Comparison of ENCODE assay signal across 8 cellular contexts in genomic region chr5:137344723-137345322, GRCh38.
DNase-seq lines count a peak whose midpoint lies in the region; ATAC-seq and TF ChIP-seq lines count a peak whose summit lies in the region.

No MANE protein-coding gene starts in this region.

- H3K27me3 Mint-ChIP-seq in osteocyte (ENCODE audit: unreplicated experiment): no peaks in the 10 kb centered on the region
- peaks cover 0 to 2% (median 0%) of the 10 kb centered on the region in 3 donors for H3K27me3 Mint-ChIP-seq in immature natural killer cell (ENCODE audit: low read depth in 3 of 3)

- no peak overlapping the region for H3K27ac Mint-ChIP-seq in osteocyte (ENCODE audit: unreplicated experiment)
- no peak overlapping the region for H3K27ac Mint-ChIP-seq in immature natural killer cell

- DNase-seq in DMS153 (lab: John Stamatoyannopoulos, UW) (peak; percentile 34), DMS153 treated with DMSO at 0.1 percent for 48 hours (lab: John Stamatoyannopoulos, UW; ENCODE audit: unreplicated experiment) (no peak), HK-2 (ENCODE audit: unreplicated experiment) (peak; percentile 19), RPMI8226 (peak; percentile 22), erythroblast (lab: John Stamatoyannopoulos, UW) (peak; percentile 28 to 58), osteocyte (ENCODE audit: extremely low spot score, unreplicated experiment) (no peak), immature natural killer cell (no peak)

- no peak for TF ChIP-seq POLR2A in erythroblast (IDR thresholded peaks at IDR 0.05; ENCODE audit: low read length)

- peaks cover 17% of the 10 kb centered on the region for H3K4me1 Mint-ChIP-seq in osteocyte (ENCODE audit: unreplicated experiment)
- no peaks in the 10 kb centered on the region for H3K4me1 Mint-ChIP-seq in immature natural killer cell

- TF ChIP-seq CTCF in osteocyte (IDR thresholded peaks at IDR 0.05): peak; percentile 67

- no peak for ATAC-seq in HG02571 (IDR thresholded peaks at IDR 0.05; ENCODE audit: unreplicated experiment)

- no peak overlapping the region for H3K4me3 Mint-ChIP-seq in osteocyte (ENCODE audit: unreplicated experiment)
- H3K4me3 Mint-ChIP-seq in immature natural killer cell: no peak overlapping the region

- peaks cover 5% of the 10 kb centered on the region for H3K36me3 Mint-ChIP-seq in osteocyte (ENCODE audit: unreplicated experiment)
- no peaks in the 10 kb centered on the region for H3K36me3 Mint-ChIP-seq in immature natural killer cell

- no peaks in the 10 kb centered on the region for H3K9me3 Mint-ChIP-seq in osteocyte (ENCODE audit: unreplicated experiment)
- H3K9me3 Mint-ChIP-seq in immature natural killer cell: peaks cover 0 to 4% (median 0%) of the 10 kb centered on the region in 6 donors

Comparison
In these comparisons a context has a peak if more than half of its experiments do, and no peak if none do; other contexts are left out.
1. DNase-seq: peak in DMS153 (single experiment), HK-2 (single experiment), RPMI8226 (single experiment) and erythroblast (2 of 2); none in DMS153 treated with DMSO at 0.1 percent for 48 hours (single experiment), osteocyte (single experiment) and immature natural killer cell (0 of 3).